Comparison of ENCODE assay signal across 12 cellular contexts in genomic region chr11:66136752-66137123, GRCh38.
DNase-seq lines count a peak whose midpoint lies in the region; ATAC-seq and TF ChIP-seq lines count a peak whose summit lies in the region.
"Had no signal": no experiment of that assay in that cellular context is flagged by ENCODE, and none has a peak within 500 bp of the region (broad histone marks: within the 10 kb centered on the region; RNA-seq: fewer than 3 reads in every experiment).

No MANE protein-coding gene starts in this region.

- DNase-seq in activated CD8-positive, alpha-beta memory T cell treated with anti-CD3 and anti-CD28 coated beads, Interleukin-2, amount 10 ng/mL, durations not matched to agents 7 days and 5 days: no peak
- DNase-seq in activated CD8-positive, alpha-beta memory T cell treated with anti-CD3 and anti-CD28 coated beads for 24 hours: no peak
- DNase-seq in MM.1S: no peak
- no peak for DNase-seq in central memory CD8-positive, alpha-beta T cell (ENCODE audit: low spot score in 2 of 2)
- DNase-seq in osteocyte (ENCODE audit: extremely low spot score, unreplicated experiment): no peak
- no peak for DNase-seq in uterus
- no peak for DNase-seq in NCI-H146 (lab: John Stamatoyannopoulos, UW)
- DNase-seq: cortex of kidney, heart right ventricle, NCI-H82, retina had no signal

- no peaks in the 10 kb centered on the region for H3K9me3 ChIP-seq in MM.1S (replicated peaks; ENCODE audit: insufficient read depth, low read length)
- no peaks in the 10 kb centered on the region for H3K9me3 ChIP-seq in uterus
- H3K9me3 ChIP-seq: heart right ventricle had no signal

- no peaks in the 10 kb centered on the region for H3K9me2 ChIP-seq in MM.1S (replicated peaks; ENCODE audit: insufficient read depth, low read length)

- H3K4me3 ChIP-seq in MM.1S (ENCODE audit: low read length) (no peak overlapping the region), uterus (no peak overlapping the region)
- H3K4me3 ChIP-seq: heart right ventricle had no signal

- H3K27me3 ChIP-seq in MM.1S (replicated peaks; ENCODE audit: insufficient read depth, low read length) (no peaks in the 10 kb centered on the region), uterus (no peaks in the 10 kb centered on the region)
- H3K27me3 ChIP-seq: heart right ventricle had no signal

- H4K20me1 ChIP-seq in MM.1S (ENCODE audit: insufficient read depth, low read length): no peaks in the 10 kb centered on the region

- H3K4me1 ChIP-seq in MM.1S (ENCODE audit: low read length) (peaks cover 47% of the 10 kb centered on the region), uterus (no peaks in the 10 kb centered on the region)

- H3K27ac ChIP-seq in MM.1S (ENCODE audit: low read length) (peak overlapping the region; percentile 61; the same call in 1 of the 2 replicates), uterus (no peak overlapping the region)
- H3K27ac ChIP-seq: heart right ventricle had no signal

- peaks cover 37% of the 10 kb centered on the region for H3K4me1 Mint-ChIP-seq in activated CD8-positive, alpha-beta memory T cell treated with anti-CD3 and anti-CD28 coated beads, Interleukin-2, amount 10 ng/mL, durations not matched to agents 7 days and 5 days
- H3K4me1 Mint-ChIP-seq in central memory CD8-positive, alpha-beta T cell: peaks cover 40% of the 10 kb centered on the region
- H3K4me1 Mint-ChIP-seq in osteocyte (ENCODE audit: unreplicated experiment): peaks cover 18% of the 10 kb centered on the region

- peaks cover 17% of the 10 kb centered on the region for H3F3A ChIP-seq in MM.1S (ENCODE audit: insufficient read depth, low read length)

- peaks cover 15% of the 10 kb centered on the region for H3K79me2 ChIP-seq in MM.1S (ENCODE audit: low read length)

- CTCF ChIA-PET in activated CD8-positive, alpha-beta memory T cell treated with anti-CD3 and anti-CD28 coated beads, Interleukin-2, amount 10 ng/mL, durations not matched to agents 7 days and 5 days (lab: Charles Lee): interaction anchor here (0.6 to 5.0 kb wide), 12 partner anchors 8 to 144 kb away, joined by 3 to 95 read pairs (median 4); partner anchors contain the start of genes PACS1 and SF3B2

- H3K4me2 ChIP-seq in MM.1S (ENCODE audit: low read depth, low read length): no peak overlapping the region

- TF ChIP-seq CTCF in MM.1S (IDR thresholded peaks at IDR 0.05; ENCODE audit: low read length) (no peak), osteocyte (IDR thresholded peaks at IDR 0.05) (no peak), uterus (IDR thresholded peaks at IDR 0.05) (no peak)

- H3K9me3 Mint-ChIP-seq in activated CD8-positive, alpha-beta memory T cell treated with anti-CD3 and anti-CD28 coated beads, Interleukin-2, amount 10 ng/mL, durations not matched to agents 7 days and 5 days (ENCODE audit: low read depth): no peaks in the 10 kb centered on the region
- H3K9me3 Mint-ChIP-seq in central memory CD8-positive, alpha-beta T cell: no peaks in the 10 kb centered on the region
- no peaks in the 10 kb centered on the region for H3K9me3 Mint-ChIP-seq in osteocyte (ENCODE audit: unreplicated experiment)

- H2AFZ ChIP-seq in MM.1S (ENCODE audit: low read length): no peak overlapping the region

- intact Hi-C loops in uterus (cut with DNase I; ENCODE audit: low total_unique reads): no loop called here

- H3K36me3 ChIP-seq in MM.1S (replicated peaks; ENCODE audit: insufficient read depth, low read length) (no peaks in the 10 kb centered on the region), uterus (no peaks in the 10 kb centered on the region)

- H3K36me3 Mint-ChIP-seq in activated CD8-positive, alpha-beta memory T cell treated with anti-CD3 and anti-CD28 coated beads, Interleukin-2, amount 10 ng/mL, durations not matched to agents 7 days and 5 days: no peaks in the 10 kb centered on the region
- peaks cover 4% of the 10 kb centered on the region for H3K36me3 Mint-ChIP-seq in central memory CD8-positive, alpha-beta T cell (ENCODE audit: insufficient read depth)
- H3K36me3 Mint-ChIP-seq in osteocyte (ENCODE audit: unreplicated experiment): no peaks in the 10 kb centered on the region

- ATAC-seq in activated CD8-positive, alpha-beta memory T cell treated with anti-CD3 and anti-CD28 coated beads, Interleukin-2, amount 10 ng/mL, durations not matched to agents 7 days and 5 days: no peak
- no peak for ATAC-seq in central memory CD8-positive, alpha-beta T cell (replicated peaks; ENCODE audit: extremely low read depth, poor library complexity, severe bottlenecking)
- ATAC-seq in GM21825 (IDR thresholded peaks at IDR 0.05; ENCODE audit: unreplicated experiment): no peak

- H3K9ac ChIP-seq in MM.1S (ENCODE audit: low read length): no peak overlapping the region

- H3K27me3 Mint-ChIP-seq in activated CD8-positive, alpha-beta memory T cell treated with anti-CD3 and anti-CD28 coated beads, Interleukin-2, amount 10 ng/mL, durations not matched to agents 7 days and 5 days: no peaks in the 10 kb centered on the region
- H3K27me3 Mint-ChIP-seq in central memory CD8-positive, alpha-beta T cell: no peaks in the 10 kb centered on the region
- no peaks in the 10 kb centered on the region for H3K27me3 Mint-ChIP-seq in osteocyte (ENCODE audit: unreplicated experiment)

- no peak for TF ChIP-seq POLR2A in uterus (IDR thresholded peaks at IDR 0.05)

- H3K27ac Mint-ChIP-seq in activated CD8-positive, alpha-beta memory T cell treated with anti-CD3 and anti-CD28 coated beads, Interleukin-2, amount 10 ng/mL, durations not matched to agents 7 days and 5 days: peak overlapping the region; percentile 43
- H3K27ac Mint-ChIP-seq in central memory CD8-positive, alpha-beta T cell (ENCODE audit: low read depth): peak overlapping the region; percentile 69
- peak overlapping the region; percentile 73 for H3K27ac Mint-ChIP-seq in osteocyte (ENCODE audit: unreplicated experiment)

- no peak overlapping the region for H3K4me3 Mint-ChIP-seq in activated CD8-positive, alpha-beta memory T cell treated with anti-CD3 and anti-CD28 coated beads, Interleukin-2, amount 10 ng/mL, durations not matched to agents 7 days and 5 days
- no peak overlapping the region for H3K4me3 Mint-ChIP-seq in central memory CD8-positive, alpha-beta T cell
- H3K4me3 Mint-ChIP-seq in osteocyte (ENCODE audit: unreplicated experiment): no peak overlapping the region
